1 cellular context compared by ENCODE assay signal in the genomic region with DNA sequence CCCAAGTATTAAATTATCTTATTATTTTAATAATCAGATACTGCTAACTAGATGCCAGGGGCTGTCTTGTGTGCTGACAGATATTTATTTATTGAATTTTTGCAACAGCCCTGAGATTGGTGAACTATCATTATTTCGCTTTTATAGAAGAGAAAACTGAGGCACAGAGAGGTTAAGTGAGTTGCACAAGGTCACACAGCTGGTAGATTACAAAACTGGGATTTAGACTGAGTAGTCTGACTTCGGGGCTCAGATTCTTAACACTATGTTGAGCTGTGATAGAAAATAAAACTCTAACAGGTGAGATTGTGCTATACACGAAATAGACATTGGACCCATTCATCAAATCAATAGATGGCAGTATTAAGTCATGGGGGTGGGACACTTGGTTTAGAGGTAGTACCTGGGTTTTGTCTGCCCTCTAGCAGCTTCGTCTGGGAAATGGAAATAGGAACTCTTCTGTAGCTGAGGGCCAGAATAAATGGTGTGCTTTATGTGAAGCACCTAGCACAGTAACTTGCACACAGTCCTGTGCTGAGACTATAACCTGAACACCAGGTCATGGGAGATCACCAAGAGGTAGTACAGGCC.
TF ChIP-seq lines count a peak whose summit lies in the region.

No MANE protein-coding gene starts in this region.

TF ChIP-seq in HepG2, 621 proteins besides CTCF, POLR2A, EP300 and RAD21 (continued from another document):
- TF ChIP-seq, protein P1, sequence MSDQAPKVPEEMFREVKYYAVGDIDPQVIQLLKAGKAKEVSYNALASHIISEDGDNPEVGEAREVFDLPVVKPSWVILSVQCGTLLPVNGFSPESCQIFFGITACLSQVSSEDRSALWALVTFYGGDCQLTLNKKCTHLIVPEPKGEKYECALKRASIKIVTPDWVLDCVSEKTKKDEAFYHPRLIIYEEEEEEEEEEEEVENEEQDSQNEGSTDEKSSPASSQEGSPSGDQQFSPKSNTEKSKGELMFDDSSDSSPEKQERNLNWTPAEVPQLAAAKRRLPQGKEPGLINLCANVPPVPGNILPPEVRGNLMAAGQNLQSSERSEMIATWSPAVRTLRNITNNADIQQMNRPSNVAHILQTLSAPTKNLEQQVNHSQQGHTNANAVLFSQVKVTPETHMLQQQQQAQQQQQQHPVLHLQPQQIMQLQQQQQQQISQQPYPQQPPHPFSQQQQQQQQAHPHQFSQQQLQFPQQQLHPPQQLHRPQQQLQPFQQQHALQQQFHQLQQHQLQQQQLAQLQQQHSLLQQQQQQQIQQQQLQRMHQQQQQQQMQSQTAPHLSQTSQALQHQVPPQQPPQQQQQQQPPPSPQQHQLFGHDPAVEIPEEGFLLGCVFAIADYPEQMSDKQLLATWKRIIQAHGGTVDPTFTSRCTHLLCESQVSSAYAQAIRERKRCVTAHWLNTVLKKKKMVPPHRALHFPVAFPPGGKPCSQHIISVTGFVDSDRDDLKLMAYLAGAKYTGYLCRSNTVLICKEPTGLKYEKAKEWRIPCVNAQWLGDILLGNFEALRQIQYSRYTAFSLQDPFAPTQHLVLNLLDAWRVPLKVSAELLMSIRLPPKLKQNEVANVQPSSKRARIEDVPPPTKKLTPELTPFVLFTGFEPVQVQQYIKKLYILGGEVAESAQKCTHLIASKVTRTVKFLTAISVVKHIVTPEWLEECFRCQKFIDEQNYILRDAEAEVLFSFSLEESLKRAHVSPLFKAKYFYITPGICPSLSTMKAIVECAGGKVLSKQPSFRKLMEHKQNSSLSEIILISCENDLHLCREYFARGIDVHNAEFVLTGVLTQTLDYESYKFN (CRISPR knock-in tag; conservative IDR thresholded peaks at IDR 0.05) = no peak
